24 cellular contexts compared by ENCODE assay signal in the genomic region with DNA sequence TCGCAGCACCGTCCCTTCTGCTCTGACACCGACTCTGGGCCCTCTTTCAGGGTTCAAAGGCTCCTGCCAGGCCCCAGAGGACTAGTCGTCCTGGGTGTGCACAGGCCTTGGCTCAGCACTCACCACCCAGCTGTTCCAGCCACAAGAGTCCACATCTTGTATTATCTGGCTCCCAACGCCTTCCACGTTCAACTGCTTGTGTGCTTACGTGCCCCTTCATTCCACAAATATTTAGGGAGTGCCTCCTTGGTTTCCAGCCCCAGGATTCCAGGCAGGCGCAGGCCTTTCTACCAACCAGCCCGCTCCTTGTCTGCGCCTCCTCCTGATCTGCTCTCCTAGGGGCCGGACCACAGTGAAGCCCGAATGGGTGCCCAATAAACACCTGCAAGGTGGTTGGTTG.
DNase-seq lines count a peak whose midpoint lies in the region; ATAC-seq and TF ChIP-seq lines count a peak whose summit lies in the region.
"Had no signal": no experiment of that assay in that cellular context is flagged by ENCODE, and none has a peak within 500 bp of the region (broad histone marks: within the 10 kb centered on the region; RNA-seq: fewer than 3 reads in every experiment).

No MANE protein-coding gene starts in this region.

- 17 to 41% (median 23%) methylated on average over 12 of the region's 12 CpGs for WGBS in ovary, 3 donors
- 61% methylated on average over 9 of the region's 12 CpGs for WGBS in mammary epithelial cell (ENCODE audit: low coverage, missing lambda C conversion rate)

- no peak for ATAC-seq in GM21786 (IDR thresholded peaks at IDR 0.05; ENCODE audit: unreplicated experiment)
- ATAC-seq: activated CD8-positive, alpha-beta T cell treated with anti-CD3 and anti-CD28 coated beads for 36 hours had no signal

- TF ChIP-seq EP300 in ovary (IDR thresholded peaks at IDR 0.05), result no peak

- H3K79me2 ChIP-seq in MM.1S (ENCODE audit: low read length) (no peaks in the 10 kb centered on the region), mammary epithelial cell (ENCODE audit: insufficient read depth, low read length) (no peaks in the 10 kb centered on the region)
- H3K79me2 ChIP-seq: hepatocyte had no signal

- H3K9me2 ChIP-seq in MM.1S (replicated peaks; ENCODE audit: insufficient read depth, low read length), result no peaks in the 10 kb centered on the region

- H3K27me3 ChIP-seq in MM.1S (replicated peaks; ENCODE audit: insufficient read depth, low read length) (no peaks in the 10 kb centered on the region), ovary (no peaks in the 10 kb centered on the region), right atrium auricular region (no peaks in the 10 kb centered on the region), mammary epithelial cell (ENCODE audit: insufficient read depth, low read length) (peaks cover 5% of the 10 kb centered on the region)
- H3K27me3 ChIP-seq: hepatocyte, MG63, uterus had no signal

- H3K27ac ChIP-seq in MM.1S (ENCODE audit: low read length) (peak overlapping the region; percentile 22; the same call in 1 of the 2 replicates), ovary (peak overlapping the region; percentile 52 to 74), right atrium auricular region (no peak overlapping the region), mammary epithelial cell (ENCODE audit: insufficient read depth, low read depth, low read length) (no peak overlapping the region)
- H3K27ac ChIP-seq: brain microvascular endothelial cell, hepatocyte, uterus had no signal

- TF ChIP-seq CTCF in MM.1S (IDR thresholded peaks at IDR 0.05; ENCODE audit: low read length), result no peak
- TF ChIP-seq CTCF in fibroblast of villous mesenchyme (IDR thresholded peaks at IDR 0.05; ENCODE audit: insufficient read depth, low read depth, low read length), result no peak
- TF ChIP-seq CTCF in ovary (IDR thresholded peaks at IDR 0.05), result no peak
- TF ChIP-seq CTCF in right atrium auricular region (IDR thresholded peaks at IDR 0.05), result no peak
- TF ChIP-seq CTCF in mammary epithelial cell (conservative IDR thresholded peaks at IDR 0.05 in 1 of 2, IDR thresholded peaks at IDR 0.05 in 1 of 2; ENCODE audit: extremely low read depth in 1 of 2, insufficient read depth in 1 of 2, low read depth in 1 of 2, low read length in 2 of 2), result no peak

- H3K9me3 ChIP-seq in MM.1S (replicated peaks; ENCODE audit: insufficient read depth, low read length) (no peaks in the 10 kb centered on the region), ovary (no peaks in the 10 kb centered on the region), right atrium auricular region (no peaks in the 10 kb centered on the region), mammary epithelial cell (replicated peaks; ENCODE audit: insufficient read depth, low read length) (no peaks in the 10 kb centered on the region)
- H3K9me3 ChIP-seq: MG63, uterus had no signal

- H4K20me1 ChIP-seq in MM.1S (ENCODE audit: insufficient read depth, low read length) (no peaks in the 10 kb centered on the region), mammary epithelial cell (ENCODE audit: insufficient read depth, low read length) (no peaks in the 10 kb centered on the region)

- CTCF ChIA-PET in mammary epithelial cell (lab: Charles Lee; ENCODE audit: low non-redundant PET), result no interaction called here

- intact Hi-C loops in ovary (cut with DNase I), result loop anchor here (2.0 to 10.0 kb wide), 5 partner anchors 35 to 112 kb away; no protein-coding TSS in a partner anchor
- intact Hi-C loops in mammary epithelial cell (cut with micrococcal nuclease), result loop anchor here (10.0 kb wide), 1 partner anchor 1352 kb away; no protein-coding TSS in a partner anchor

- in situ Hi-C loops in mammary epithelial cell (cut with MboI; ENCODE audit: low sequenced_read_pairs in 2 of 2), result loop anchor here (10.0 kb wide), 1 partner anchor 112 kb away; no protein-coding TSS in a partner anchor

- dilution Hi-C loops in mammary epithelial cell (cut with HindIII; ENCODE audit: low sequenced_read_pairs), result no loop called here

- H2AFZ ChIP-seq in MM.1S (ENCODE audit: low read length), result no peak overlapping the region
- no peak overlapping the region for H2AFZ ChIP-seq in mammary epithelial cell (ENCODE audit: low read depth, low read length)
- H2AFZ ChIP-seq: hepatocyte had no signal

- TF ChIP-seq POLR2A in ovary (IDR thresholded peaks at IDR 0.05), result no peak

- H3F3A ChIP-seq in MM.1S (ENCODE audit: insufficient read depth, low read length), result peaks cover 15% of the 10 kb centered on the region

- BruUV-seq in mammary epithelial cell (replicated peaks; lab: Mats Ljungman, UMichigan), result no TSS peak

- H3K4me2 ChIP-seq in MM.1S (ENCODE audit: low read depth, low read length) (no peak overlapping the region), mammary epithelial cell (ENCODE audit: insufficient read depth, low read depth, low read length) (no peak overlapping the region)
- H3K4me2 ChIP-seq: hepatocyte had no signal

- H3K36me3 ChIP-seq in MM.1S (replicated peaks; ENCODE audit: insufficient read depth, low read length) (no peaks in the 10 kb centered on the region), ovary (no peaks in the 10 kb centered on the region), right atrium auricular region (no peaks in the 10 kb centered on the region), mammary epithelial cell (ENCODE audit: insufficient read depth, low read length) (no peaks in the 10 kb centered on the region)
- H3K36me3 ChIP-seq: brain microvascular endothelial cell, MG63, uterus had no signal

- DNase-seq in AG20443 (ENCODE audit: low spot score) (peak; percentile 62), MM.1S (no peak), fibroblast of villous mesenchyme (ENCODE audit: low read depth) (peak; percentile 40), ovary (peak in 3 of 5 donors; percentile 64 to 83 (median 68)), epidermal melanocyte (ENCODE audit: insufficient read length, low spot score) (no peak), right atrium auricular region (ENCODE audit: low spot score) (no peak), mammary epithelial cell (no peak)
- DNase-seq: activated CD4-positive, CD25-positive, alpha-beta regulatory T cell treated with anti-CD3 and anti-CD28 coated beads, Interleukin-2, amount 50 U/mL, for 72 hours; activated CD8-positive, alpha-beta T cell treated with anti-CD3 and anti-CD28 coated beads for 36 hours; activated effector memory CD4-positive, alpha-beta T cell treated with anti-CD3 and anti-CD28 coated beads, Interleukin-2, amount 50 U/mL, for 16 hours; activated naive CD8-positive, alpha-beta T cell treated with anti-CD3 and anti-CD28 coated beads, Interleukin-2, amount 10 ng/mL, durations not matched to agents 7 days and 5 days; brain microvascular endothelial cell; foreskin fibroblast; MG63; NCI-H1417 treated with DMSO at 0.1 percent for 48 hours; NCI-H510A; NK-92 treated with Interleukin-12 subunit alpha and Interleukin-12 subunit beta, amount 100 ng/mL, for 24 hours; SIG-M5; small intestine; stimulated activated CD4-positive, alpha-beta T cell treated with anti-CD3 and anti-CD28 coated beads, Interleukin-1b, Interleukin-23, amount 100 ng/mL, for 48 hours; substantia nigra; uterus had no signal

- no peak overlapping the region for H3K4me3 ChIP-seq in MM.1S (ENCODE audit: low read length)
- H3K4me3 ChIP-seq in fibroblast of villous mesenchyme (ENCODE audit: low read depth, low read length), result no peak overlapping the region
- H3K4me3 ChIP-seq in ovary, result no peak overlapping the region
- H3K4me3 ChIP-seq in right atrium auricular region, result no peak overlapping the region
- H3K4me3 ChIP-seq in mammary epithelial cell (replicated peaks in 1 of 3; ENCODE audit: insufficient read depth in 1 of 3, low read depth in 2 of 3, low read length in 3 of 3), result no peak overlapping the region
- H3K4me3 ChIP-seq: hepatocyte, MG63, uterus had no signal

- H3K9ac ChIP-seq in MM.1S (ENCODE audit: low read length) (no peak overlapping the region), mammary epithelial cell (ENCODE audit: insufficient read depth, low read length) (no peak overlapping the region)

- peaks cover 36% of the 10 kb centered on the region for H3K4me1 ChIP-seq in MM.1S (ENCODE audit: low read length)
- H3K4me1 ChIP-seq in ovary (ENCODE audit: insufficient read depth), result peaks cover 16% of the 10 kb centered on the region
- H3K4me1 ChIP-seq in right atrium auricular region, result no peaks in the 10 kb centered on the region
- peaks cover 11% of the 10 kb centered on the region for H3K4me1 ChIP-seq in mammary epithelial cell (ENCODE audit: insufficient read depth, low read length)
- H3K4me1 ChIP-seq: uterus had no signal

Comparison
In these comparisons a context has a peak if more than half of its experiments do, and no peak if none do; other contexts are left out.
1. DNase-seq: peak in AG20443 (single experiment), fibroblast of villous mesenchyme (single experiment) and ovary (3 of 5); none in MM.1S (single experiment), epidermal melanocyte (single experiment), right atrium auricular region (single experiment) and mammary epithelial cell (single experiment).
2. H3K27ac ChIP-seq: peak in MM.1S (single experiment) and ovary (2 of 2); none in right atrium auricular region (0 of 2) and mammary epithelial cell (single experiment).